Comparison of ENCODE assay signal across 8 cellular contexts in the genomic region with DNA sequence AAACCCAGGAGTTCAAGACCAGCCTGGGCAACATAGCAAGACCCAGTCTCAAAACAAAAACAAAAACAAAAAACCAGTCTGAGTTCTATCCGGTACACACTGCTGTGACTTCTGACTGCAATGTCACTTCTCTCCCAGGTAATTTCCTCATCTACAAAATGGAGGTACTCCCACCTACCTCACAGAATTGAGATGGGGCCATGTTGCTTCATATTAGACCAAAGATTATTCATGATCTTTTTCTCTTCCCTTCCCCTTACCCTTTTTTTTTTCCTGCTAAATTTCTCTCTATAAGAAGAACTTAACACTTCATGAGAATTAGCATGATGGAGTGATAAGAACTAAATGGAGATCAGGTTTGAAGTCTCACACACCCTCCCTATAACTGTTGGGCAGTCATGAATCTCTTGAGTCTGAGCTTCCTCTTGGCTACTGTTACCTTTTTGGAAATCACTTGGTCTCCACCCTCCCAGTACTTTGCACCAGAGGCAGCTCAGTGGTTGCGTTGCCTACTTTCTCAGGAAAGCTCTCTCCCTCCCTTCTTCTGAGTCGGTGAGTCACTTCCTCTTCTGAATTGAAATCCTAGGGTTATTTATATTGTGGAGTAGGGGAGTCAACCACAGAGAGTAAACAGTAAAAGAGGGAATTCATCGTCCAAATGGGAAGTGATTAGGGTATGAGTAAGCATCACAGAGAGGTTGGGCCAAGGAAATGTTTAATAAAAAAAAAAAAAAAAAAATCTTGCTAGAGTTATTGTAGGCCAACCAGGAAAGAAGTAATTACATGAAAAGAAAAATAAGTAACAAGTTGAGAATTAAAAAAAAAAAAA. TPM values are rescaled to one million over a fixed set of nuclear protein-coding genes. Genes with fewer than 3 reads are reported as not detected.
DNase-seq lines count a peak whose midpoint lies in the region; ATAC-seq, FAIRE-seq and TF ChIP-seq lines count a peak whose summit lies in the region.

No MANE protein-coding gene starts in this region.

- no peak overlapping the region for H2AFZ ChIP-seq in neuronal stem cell (ENCODE audit: low read length)

- H2BK5ac ChIP-seq in neuronal stem cell (ENCODE audit: low read length), result no peak overlapping the region

- no peak overlapping the region for H2BK12ac ChIP-seq in neuronal stem cell (ENCODE audit: low read length)

- peaks cover 40% of the 10 kb centered on the region for H3K36me3 Mint-ChIP-seq in activated CD4-positive, alpha-beta T cell treated with anti-CD3 and anti-CD28 coated beads, Interleukin-2, amount 10 ng/mL, durations not matched to agents 24 days and 14 days (ENCODE audit: low read depth)

- TF ChIP-seq CTCF in bronchial epithelial cell (IDR thresholded peaks at IDR 0.05; ENCODE audit: insufficient read depth, low read length, severe bottlenecking) (no peak), liver (IDR thresholded peaks at IDR 0.05; ENCODE audit: low read depth, low read length, missing input control) (no peak)

- no peak overlapping the region for H3K14ac ChIP-seq in neuronal stem cell (ENCODE audit: low read length)

- no peak overlapping the region for H3K27ac ChIP-seq in liver (ENCODE audit: low read depth in 1 of 2, low read length in 2 of 2)
- H3K27ac ChIP-seq in neuronal stem cell (replicated peaks; ENCODE audit: low read length), result no peak overlapping the region

- H3K9ac ChIP-seq in liver (ENCODE audit: low read depth in 1 of 2, low read length in 2 of 2) (no peak overlapping the region), neuronal stem cell (ENCODE audit: low read depth, low read length, poor library complexity) (no peak overlapping the region)

- TF ChIP-seq RAD21 in liver (IDR thresholded peaks at IDR 0.05), result no peak

- H3K4me2 ChIP-seq in neuronal stem cell (ENCODE audit: insufficient read depth, low read length, poor library complexity, severe bottlenecking), result no peak overlapping the region

- peaks cover 15% of the 10 kb centered on the region for H3K4me1 Mint-ChIP-seq in activated CD4-positive, alpha-beta T cell treated with anti-CD3 and anti-CD28 coated beads, Interleukin-2, amount 10 ng/mL, durations not matched to agents 24 days and 14 days

- H3K27ac Mint-ChIP-seq in activated CD4-positive, alpha-beta T cell treated with anti-CD3 and anti-CD28 coated beads, Interleukin-2, amount 10 ng/mL, durations not matched to agents 24 days and 14 days, result peak overlapping the region; percentile 54

- no peaks in the 10 kb centered on the region for H3K9me3 Mint-ChIP-seq in activated CD4-positive, alpha-beta T cell treated with anti-CD3 and anti-CD28 coated beads, Interleukin-2, amount 10 ng/mL, durations not matched to agents 24 days and 14 days

- ATAC-seq in HG03095 (IDR thresholded peaks at IDR 0.05; ENCODE audit: unreplicated experiment), result no peak

- intact Hi-C loops in activated CD4-positive, alpha-beta T cell treated with anti-CD3 and anti-CD28 coated beads, Interleukin-2, amount 10 ng/mL, durations not matched to agents 24 days and 14 days (cut with micrococcal nuclease), result loop anchor here (2.0 kb wide), 2 partner anchors 15 to 37 kb away; no protein-coding TSS in a partner anchor

- peak; percentile 61 for DNase-seq in activated CD4-positive, alpha-beta T cell treated with anti-CD3 and anti-CD28 coated beads, Interleukin-2, amount 10 ng/mL, durations not matched to agents 24 days and 14 days
- no peak for DNase-seq in activated CD4-positive, alpha-beta T cell treated with anti-CD3 and anti-CD28 coated beads, Interleukin-2, amount 50 U/mL, for 4 hours
- DNase-seq in NCI-H748 treated with DMSO at 0.1 percent for 48 hours (lab: John Stamatoyannopoulos, UW) (peak; percentile 81), bronchial epithelial cell (ENCODE audit: low read depth) (peak; percentile 100), neuronal stem cell (ENCODE audit: low spot score) (no peak), NCI-H1048 (lab: John Stamatoyannopoulos, UW) (no peak)

- H3K4me3 Mint-ChIP-seq in activated CD4-positive, alpha-beta T cell treated with anti-CD3 and anti-CD28 coated beads, Interleukin-2, amount 10 ng/mL, durations not matched to agents 24 days and 14 days, result peak overlapping the region; percentile 10

- no peak overlapping the region for H2BK120ac ChIP-seq in neuronal stem cell (ENCODE audit: low read depth, low read length)

- H3K23ac ChIP-seq in neuronal stem cell (ENCODE audit: low read depth, low read length, poor library complexity), result no peak overlapping the region

- H3K27me3 ChIP-seq in bronchial epithelial cell (ENCODE audit: control insufficient read depth, insufficient read depth, low read length) (no peaks in the 10 kb centered on the region), liver (ENCODE audit: control insufficient read depth in 4 of 4, insufficient read depth in 4 of 4, low read length in 3 of 4) (no peaks in the 10 kb centered on the region), neuronal stem cell (ENCODE audit: control insufficient read depth in 3 of 3, insufficient read depth in 3 of 3, low read depth in 1 of 3, low read length in 3 of 3) (no peaks in the 10 kb centered on the region)

- no peaks in the 10 kb centered on the region for H3K27me3 Mint-ChIP-seq in activated CD4-positive, alpha-beta T cell treated with anti-CD3 and anti-CD28 coated beads, Interleukin-2, amount 10 ng/mL, durations not matched to agents 24 days and 14 days

- H3K36me3 ChIP-seq in bronchial epithelial cell (ENCODE audit: control insufficient read depth, insufficient read depth, low read length) (peaks cover 1% of the 10 kb centered on the region), liver (ENCODE audit: control insufficient read depth in 4 of 4, insufficient read depth in 3 of 4, low read depth in 1 of 4, low read length in 3 of 4) (peaks cover 2 to 10% (median 4%) of the 10 kb centered on the region in 4 donors), neuronal stem cell (replicated peaks in 1 of 2; ENCODE audit: control insufficient read depth in 2 of 2, insufficient read depth in 2 of 2, low read length in 2 of 2) (no peaks in the 10 kb centered on the region)

- no peak overlapping the region for H2AK5ac ChIP-seq in neuronal stem cell (ENCODE audit: low read depth, low read length)

- H2BK15ac ChIP-seq in neuronal stem cell (ENCODE audit: low read length), result no peak overlapping the region

- 62% methylated on average over 4 of the region's 4 CpGs for WGBS in liver
- no CpG with 5 or more reads among the region's 4 CpGs for WGBS in neuronal stem cell (ENCODE audit: extremely low coverage in 2 of 2, insufficient read length in 2 of 2, insufficient replicate concordance in 1 of 2), 2 donors

- no peak overlapping the region for H4K91ac ChIP-seq in neuronal stem cell (ENCODE audit: low read depth, low read length, poor library complexity)

- H3K4me1 ChIP-seq in liver (ENCODE audit: control insufficient read depth in 4 of 4, insufficient read depth in 4 of 4, low read length in 3 of 4), result peaks cover 2 to 10% (median 5%) of the 10 kb centered on the region in 4 donors
- H3K4me1 ChIP-seq in neuronal stem cell (ENCODE audit: control insufficient read depth in 2 of 2, insufficient read depth in 1 of 2, low read depth in 1 of 2, low read length in 2 of 2), result no peaks in the 10 kb centered on the region

- no peaks in the 10 kb centered on the region for H3K79me1 ChIP-seq in neuronal stem cell (ENCODE audit: low read depth, low read length)

- no peak overlapping the region for H3K4ac ChIP-seq in neuronal stem cell (ENCODE audit: low read length)

- FAIRE-seq in bronchial epithelial cell (lab: Jason Lieb, UNC), result no peak

- H3K18ac ChIP-seq in neuronal stem cell (ENCODE audit: low read length), result no peak overlapping the region

- H3K4me3 ChIP-seq in bronchial epithelial cell (ENCODE audit: low read depth, low read length) (no peak overlapping the region), liver (ENCODE audit: low read depth in 1 of 3, low read length in 3 of 3) (no peak overlapping the region), neuronal stem cell (ENCODE audit: low read length in 2 of 2) (no peak overlapping the region)

- no peaks in the 10 kb centered on the region for H3K9me3 ChIP-seq in liver (ENCODE audit: control insufficient read depth in 4 of 4, low read length in 3 of 4)
- H3K9me3 ChIP-seq in neuronal stem cell (replicated peaks in 1 of 2; ENCODE audit: control insufficient read depth in 2 of 2, insufficient read depth in 1 of 2, low read depth in 1 of 2, low read length in 2 of 2), result no peaks in the 10 kb centered on the region

- H4K8ac ChIP-seq in neuronal stem cell (ENCODE audit: low read depth, low read length), result no peak overlapping the region

TF ChIP-seq in liver, 16 proteins besides CTCF, POLR2A, EP300 and RAD21:
- TF ChIP-seq YY1 (IDR thresholded peaks at IDR 0.05) (no peak), JUND (IDR thresholded peaks at IDR 0.05) (peak; percentile 55 to 72)

RNA-seq across cellular contexts. Expression of gene MAP7, which starts 59.9 kb away (rescaled TPM):
- 1.0 and 1.1 TPM in 2 replicates for total RNA-seq in activated CD4-positive, alpha-beta T cell treated with anti-CD3 and anti-CD28 coated beads, Interleukin-2, amount 10 ng/mL, durations not matched to agents 24 days and 14 days
- total RNA-seq in bronchial epithelial cell, result 30.8 and 50.4 TPM in 2 replicates
- total RNA-seq in liver, result 10 to 100 TPM in 1 of 2 donors, 1 to 10 TPM in 1; 3.2 to 17.5 TPM
- polyA plus RNA-seq in liver, result 1 to 10 TPM; 8.1 to 8.4 TPM
- 2.2 TPM for polyA plus RNA-seq in neuronal stem cell (2013, experiment 1 of 2)
- 1.7 TPM for polyA plus RNA-seq in neuronal stem cell (2013, experiment 2 of 2)

Comparison
In these comparisons a context has a peak if more than half of its experiments do, and no peak if none do; other contexts are left out.
1. DNase-seq: peak in activated CD4-positive, alpha-beta T cell treated with anti-CD3 and anti-CD28 coated beads, Interleukin-2, amount 10 ng/mL, durations not matched to agents 24 days and 14 days (single experiment), NCI-H748 treated with DMSO at 0.1 percent for 48 hours (single experiment) and bronchial epithelial cell (single experiment); none in activated CD4-positive, alpha-beta T cell treated with anti-CD3 and anti-CD28 coated beads, Interleukin-2, amount 50 U/mL, for 4 hours (0 of 2), neuronal stem cell (single experiment) and NCI-H1048 (single experiment).